Comparison of ENCODE assay signal across 9 cellular contexts in the genomic region with DNA sequence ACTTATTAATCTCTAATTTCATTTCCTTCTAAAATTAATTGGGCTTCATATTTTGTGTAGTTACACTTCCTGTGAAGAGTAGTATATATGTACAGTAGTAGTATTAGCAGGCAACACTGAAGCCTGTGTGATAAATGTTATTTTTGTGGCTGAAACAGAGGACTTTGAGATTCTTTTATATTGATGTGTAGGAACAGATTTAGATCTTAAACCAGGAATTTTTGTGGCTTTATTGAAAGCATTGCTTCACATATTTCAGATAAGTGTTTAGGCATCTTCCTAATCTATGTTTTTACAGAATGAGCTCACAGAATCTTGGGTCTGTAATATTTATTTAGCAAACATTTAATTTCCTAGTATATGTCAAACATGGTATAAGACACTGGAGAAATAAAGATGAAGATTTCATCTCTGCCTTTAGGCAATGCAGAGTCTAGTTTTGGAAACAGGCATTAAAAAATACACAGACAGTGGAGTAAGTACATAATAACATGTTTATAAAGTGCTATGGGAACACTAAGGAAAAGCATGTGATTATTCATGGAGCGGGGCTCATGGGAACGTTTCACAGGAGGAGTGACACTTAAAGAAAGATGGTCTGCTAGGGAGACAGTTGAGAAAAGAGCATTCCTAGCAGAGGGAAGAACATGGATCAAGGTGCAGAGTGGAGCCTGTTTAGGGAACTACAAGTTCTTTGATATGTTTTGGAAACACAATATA. TPM values are rescaled to one million over a fixed set of nuclear protein-coding genes. Genes with fewer than 3 reads are reported as not detected.
DNase-seq lines count a peak whose midpoint lies in the region; ATAC-seq and TF ChIP-seq lines count a peak whose summit lies in the region.
"Had no signal": no experiment of that assay in that cellular context is flagged by ENCODE, and none has a peak within 500 bp of the region (broad histone marks: within the 10 kb centered on the region; RNA-seq: fewer than 3 reads in every experiment).

No MANE protein-coding gene starts in this region.

- peaks cover 0 to 6% of the 10 kb centered on the region in 2 donors for H3K4me1 Mint-ChIP-seq in effector memory CD8-positive, alpha-beta T cell (ENCODE audit: low read depth in 2 of 2)

- H3K27ac ChIP-seq in ascending aorta (peak overlapping the region; percentile 83 to 93), cardiac muscle cell (peak overlapping the region; percentile 98)

- no peak for TF ChIP-seq CTCF in ascending aorta (IDR thresholded peaks at IDR 0.05)
- TF ChIP-seq CTCF in cardiac muscle cell (IDR thresholded peaks at IDR 0.05; ENCODE audit: low read depth, low read length), result no peak

- no peak overlapping the region for H3K27ac Mint-ChIP-seq in effector memory CD8-positive, alpha-beta T cell

- peaks cover 27% of the 10 kb centered on the region for H3K36me3 Mint-ChIP-seq in effector memory CD8-positive, alpha-beta T cell (ENCODE audit: insufficient read depth)

- H3K4me3 ChIP-seq in ascending aorta (peak overlapping the region in 1 of 2 donors; percentile 35), cardiac muscle cell (no peak overlapping the region), skeletal muscle cell (ENCODE audit: low read depth, low read length) (no peak overlapping the region)

- H3K4me1 ChIP-seq in ascending aorta (peaks cover 3 to 55% of the 10 kb centered on the region in 2 donors), cardiac muscle cell (ENCODE audit: low read depth) (peaks cover 58% of the 10 kb centered on the region)

- H3K9me3 Mint-ChIP-seq in effector memory CD8-positive, alpha-beta T cell, result no peaks in the 10 kb centered on the region

- intact Hi-C loops in ascending aorta (cut with DNase I), result loop anchor here (2.0 to 10.0 kb wide), 5 partner anchors 57 to 1760 kb away; partner anchors contain the start of genes DNAJB4, NEXN, ST6GALNAC3 and ZZZ3

- DNase-seq in EL, result peak; percentile 78
- DNase-seq in ascending aorta (ENCODE audit: low spot score in 2 of 2), result no peak
- DNase-seq in cardiac muscle cell (ENCODE audit: low read depth in 1 of 2, low spot score in 1 of 2), result peak in 1 of 2 donors; percentile 76
- peak; percentile 52 for DNase-seq in skeletal muscle cell (ENCODE audit: low read depth)
- DNase-seq in effector memory CD8-positive, alpha-beta T cell, result no peak
- DNase-seq in middle frontal gyrus (ENCODE audit: extremely low spot score, low spot score), result no peak
- no peak for DNase-seq in SKM-1 (lab: John Stamatoyannopoulos, UW; ENCODE audit: unreplicated experiment)
- DNase-seq: activated CD8-positive, alpha-beta memory T cell treated with anti-CD3 and anti-CD28 coated beads for 24 hours had no signal

- no peak for ATAC-seq in GM18873 (IDR thresholded peaks at IDR 0.05; ENCODE audit: low FRiP score, unreplicated experiment)
- ATAC-seq in effector memory CD8-positive, alpha-beta T cell (replicated peaks), result no peak

- H3K27me3 Mint-ChIP-seq in effector memory CD8-positive, alpha-beta T cell, result no peaks in the 10 kb centered on the region

- no peaks in the 10 kb centered on the region for H3K27me3 ChIP-seq in ascending aorta
- no peaks in the 10 kb centered on the region for H3K27me3 ChIP-seq in cardiac muscle cell

- no peaks in the 10 kb centered on the region for H3K9me3 ChIP-seq in ascending aorta
- H3K9me3 ChIP-seq in cardiac muscle cell (ENCODE audit: low read depth), result no peaks in the 10 kb centered on the region

- H3K36me3 ChIP-seq in ascending aorta, result no peaks in the 10 kb centered on the region
- H3K36me3 ChIP-seq in cardiac muscle cell, result no peaks in the 10 kb centered on the region

- no peak overlapping the region for H3K4me3 Mint-ChIP-seq in effector memory CD8-positive, alpha-beta T cell

RNA-seq across cellular contexts. Expression of gene MIGA1, which starts 52.7 kb away (rescaled TPM):
- total RNA-seq in ascending aorta, result 13.1 TPM
- total RNA-seq in cardiac muscle cell, result 4.1 and 7.5 TPM in 2 replicates
- polyA plus RNA-seq in cardiac muscle cell, result 4.9 and 8.1 TPM in 2 replicates

RNA-seq across cellular contexts. Expression of gene NEXN, which starts 56.3 kb away (rescaled TPM):
- total RNA-seq in ascending aorta (38.2 TPM), cardiac muscle cell (18.5 and 42.9 TPM in 2 replicates)
- 83.9 and 84.1 TPM in 2 replicates for polyA plus RNA-seq in cardiac muscle cell

Comparison
In these comparisons a context has a peak if more than half of its experiments do, and no peak if none do; other contexts are left out.
1. DNase-seq: peak in EL (single experiment) and skeletal muscle cell (single experiment); none in ascending aorta (0 of 2), effector memory CD8-positive, alpha-beta T cell (0 of 3), middle frontal gyrus (single experiment) and SKM-1 (single experiment).